In genomic region chr9:123441769-123442168, GRCh38 we compare ENCODE assay signal across 10 cellular contexts.
"Had no signal": no experiment of that assay in that cellular context is flagged by ENCODE, and none has a peak within 500 bp of the region (broad histone marks: within the 10 kb centered on the region; RNA-seq: fewer than 3 reads in every experiment).

No MANE protein-coding gene starts in this region.

- DNase-seq: GM23248, GOT3, H7, H9, HCEC 1CT, HFFc6 had no signal

- H3K36me3 ChIP-seq: HAP-1 had no signal

- H3K4me3 ChIP-seq: GM23248, GM23338, HAP-1 had no signal

- FAIRE-seq: H54 had no signal

- H3K27ac ChIP-seq: GM23248 had no signal

- H3K9ac ChIP-seq: GM23248 had no signal

- H3K9me3 ChIP-seq: HAP-1 had no signal

- H3K4me2 ChIP-seq: GM23338 had no signal

- ATAC-seq: GM23338, HCT116 had no signal

- H2AFZ ChIP-seq: GM23248, GM23338 had no signal
